In the genomic region with DNA sequence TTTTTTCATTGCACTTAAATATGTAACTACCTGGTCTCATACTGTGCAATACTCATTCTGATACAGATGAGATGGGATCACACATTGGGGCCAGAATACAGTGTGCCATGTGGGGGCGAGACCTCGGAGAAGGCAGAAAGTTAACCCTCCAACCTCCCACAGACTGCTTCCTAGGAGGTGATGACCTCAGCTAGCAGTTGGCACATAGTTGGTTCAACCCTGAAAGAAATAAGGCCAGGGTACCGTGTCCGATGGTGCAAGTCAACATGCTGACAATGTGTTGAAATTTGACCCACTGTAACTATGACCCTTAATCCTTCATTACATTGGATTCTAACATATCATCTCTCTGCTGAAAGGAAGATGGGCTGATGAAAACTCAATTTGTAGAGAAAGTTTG, we compare ENCODE assay signal across 2 cellular contexts.
TF ChIP-seq lines count a peak whose summit lies in the region.

No MANE protein-coding gene starts in this region.

TF ChIP-seq in liver, 16 proteins besides CTCF, POLR2A, EP300 and RAD21:
- TF ChIP-seq, protein P1, sequence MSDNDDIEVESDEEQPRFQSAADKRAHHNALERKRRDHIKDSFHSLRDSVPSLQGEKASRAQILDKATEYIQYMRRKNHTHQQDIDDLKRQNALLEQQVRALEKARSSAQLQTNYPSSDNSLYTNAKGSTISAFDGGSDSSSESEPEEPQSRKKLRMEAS (IDR thresholded peaks at IDR 0.05): peak; percentile 23
- peak; percentile 54 for TF ChIP-seq HNF4G (IDR thresholded peaks at IDR 0.05)
- no peak for TF ChIP-seq EGR1 (IDR thresholded peaks at IDR 0.05; ENCODE audit: low read depth in 2 of 2)
- TF ChIP-seq, protein P2, sequence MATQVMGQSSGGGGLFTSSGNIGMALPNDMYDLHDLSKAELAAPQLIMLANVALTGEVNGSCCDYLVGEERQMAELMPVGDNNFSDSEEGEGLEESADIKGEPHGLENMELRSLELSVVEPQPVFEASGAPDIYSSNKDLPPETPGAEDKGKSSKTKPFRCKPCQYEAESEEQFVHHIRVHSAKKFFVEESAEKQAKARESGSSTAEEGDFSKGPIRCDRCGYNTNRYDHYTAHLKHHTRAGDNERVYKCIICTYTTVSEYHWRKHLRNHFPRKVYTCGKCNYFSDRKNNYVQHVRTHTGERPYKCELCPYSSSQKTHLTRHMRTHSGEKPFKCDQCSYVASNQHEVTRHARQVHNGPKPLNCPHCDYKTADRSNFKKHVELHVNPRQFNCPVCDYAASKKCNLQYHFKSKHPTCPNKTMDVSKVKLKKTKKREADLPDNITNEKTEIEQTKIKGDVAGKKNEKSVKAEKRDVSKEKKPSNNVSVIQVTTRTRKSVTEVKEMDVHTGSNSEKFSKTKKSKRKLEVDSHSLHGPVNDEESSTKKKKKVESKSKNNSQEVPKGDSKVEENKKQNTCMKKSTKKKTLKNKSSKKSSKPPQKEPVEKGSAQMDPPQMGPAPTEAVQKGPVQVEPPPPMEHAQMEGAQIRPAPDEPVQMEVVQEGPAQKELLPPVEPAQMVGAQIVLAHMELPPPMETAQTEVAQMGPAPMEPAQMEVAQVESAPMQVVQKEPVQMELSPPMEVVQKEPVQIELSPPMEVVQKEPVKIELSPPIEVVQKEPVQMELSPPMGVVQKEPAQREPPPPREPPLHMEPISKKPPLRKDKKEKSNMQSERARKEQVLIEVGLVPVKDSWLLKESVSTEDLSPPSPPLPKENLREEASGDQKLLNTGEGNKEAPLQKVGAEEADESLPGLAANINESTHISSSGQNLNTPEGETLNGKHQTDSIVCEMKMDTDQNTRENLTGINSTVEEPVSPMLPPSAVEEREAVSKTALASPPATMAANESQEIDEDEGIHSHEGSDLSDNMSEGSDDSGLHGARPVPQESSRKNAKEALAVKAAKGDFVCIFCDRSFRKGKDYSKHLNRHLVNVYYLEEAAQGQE (IDR thresholded peaks at IDR 0.05): no peak
- TF ChIP-seq RXRA (IDR thresholded peaks at IDR 0.05): peak; percentile 94 to 95
- TF ChIP-seq HNF4A (conservative IDR thresholded peaks at IDR 0.05): peak; percentile 93 to 95
- TF ChIP-seq TAF1 (conservative IDR thresholded peaks at IDR 0.05): no peak
- no peak for TF ChIP-seq FOXA1 (IDR thresholded peaks at IDR 0.05)
- peak; percentile 83 for TF ChIP-seq FOXA2 (IDR thresholded peaks at IDR 0.05)
- TF ChIP-seq, protein P3, sequence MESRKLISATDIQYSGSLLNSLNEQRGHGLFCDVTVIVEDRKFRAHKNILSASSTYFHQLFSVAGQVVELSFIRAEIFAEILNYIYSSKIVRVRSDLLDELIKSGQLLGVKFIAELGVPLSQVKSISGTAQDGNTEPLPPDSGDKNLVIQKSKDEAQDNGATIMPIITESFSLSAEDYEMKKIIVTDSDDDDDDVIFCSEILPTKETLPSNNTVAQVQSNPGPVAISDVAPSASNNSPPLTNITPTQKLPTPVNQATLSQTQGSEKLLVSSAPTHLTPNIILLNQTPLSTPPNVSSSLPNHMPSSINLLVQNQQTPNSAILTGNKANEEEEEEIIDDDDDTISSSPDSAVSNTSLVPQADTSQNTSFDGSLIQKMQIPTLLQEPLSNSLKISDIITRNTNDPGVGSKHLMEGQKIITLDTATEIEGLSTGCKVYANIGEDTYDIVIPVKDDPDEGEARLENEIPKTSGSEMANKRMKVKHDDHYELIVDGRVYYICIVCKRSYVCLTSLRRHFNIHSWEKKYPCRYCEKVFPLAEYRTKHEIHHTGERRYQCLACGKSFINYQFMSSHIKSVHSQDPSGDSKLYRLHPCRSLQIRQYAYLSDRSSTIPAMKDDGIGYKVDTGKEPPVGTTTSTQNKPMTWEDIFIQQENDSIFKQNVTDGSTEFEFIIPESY (IDR thresholded peaks at IDR 0.05): no peak
- TF ChIP-seq, protein P4, sequence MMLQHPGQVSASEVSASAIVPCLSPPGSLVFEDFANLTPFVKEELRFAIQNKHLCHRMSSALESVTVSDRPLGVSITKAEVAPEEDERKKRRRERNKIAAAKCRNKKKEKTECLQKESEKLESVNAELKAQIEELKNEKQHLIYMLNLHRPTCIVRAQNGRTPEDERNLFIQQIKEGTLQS (IDR thresholded peaks at IDR 0.05): peak; percentile 85
- TF ChIP-seq GABPA (IDR thresholded peaks at IDR 0.05 in 1 of 2, conservative IDR thresholded peaks at IDR 0.05 in 1 of 2): no peak
- TF ChIP-seq SP1 (IDR thresholded peaks at IDR 0.05): peak; percentile 78
- peak; percentile 78 for TF ChIP-seq NR2F2 (IDR thresholded peaks at IDR 0.05)
- peak; percentile 78 to 85 for TF ChIP-seq JUND (IDR thresholded peaks at IDR 0.05)
- TF ChIP-seq YY1 (IDR thresholded peaks at IDR 0.05): peak; percentile 48

TF ChIP-seq in HepG2, 621 proteins besides CTCF, POLR2A, EP300 and RAD21:
- TF ChIP-seq, protein P5, sequence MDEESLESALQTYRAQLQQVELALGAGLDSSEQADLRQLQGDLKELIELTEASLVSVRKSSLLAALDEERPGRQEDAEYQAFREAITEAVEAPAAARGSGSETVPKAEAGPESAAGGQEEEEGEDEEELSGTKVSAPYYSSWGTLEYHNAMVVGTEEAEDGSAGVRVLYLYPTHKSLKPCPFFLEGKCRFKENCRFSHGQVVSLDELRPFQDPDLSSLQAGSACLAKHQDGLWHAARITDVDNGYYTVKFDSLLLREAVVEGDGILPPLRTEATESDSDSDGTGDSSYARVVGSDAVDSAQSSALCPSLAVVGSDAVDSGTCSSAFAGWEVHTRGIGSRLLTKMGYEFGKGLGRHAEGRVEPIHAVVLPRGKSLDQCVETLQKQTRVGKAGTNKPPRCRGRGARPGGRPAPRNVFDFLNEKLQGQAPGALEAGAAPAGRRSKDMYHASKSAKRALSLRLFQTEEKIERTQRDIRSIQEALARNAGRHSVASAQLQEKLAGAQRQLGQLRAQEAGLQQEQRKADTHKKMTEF (CRISPR knock-in tag; IDR thresholded peaks at IDR 0.05): no peak
- TF ChIP-seq ZNF430 (CRISPR knock-in tag; IDR thresholded peaks at IDR 0.05): no peak
- TF ChIP-seq RARG (CRISPR knock-in tag; IDR thresholded peaks at IDR 0.05; ENCODE audit: low read depth): no peak
- TF ChIP-seq, protein P6, sequence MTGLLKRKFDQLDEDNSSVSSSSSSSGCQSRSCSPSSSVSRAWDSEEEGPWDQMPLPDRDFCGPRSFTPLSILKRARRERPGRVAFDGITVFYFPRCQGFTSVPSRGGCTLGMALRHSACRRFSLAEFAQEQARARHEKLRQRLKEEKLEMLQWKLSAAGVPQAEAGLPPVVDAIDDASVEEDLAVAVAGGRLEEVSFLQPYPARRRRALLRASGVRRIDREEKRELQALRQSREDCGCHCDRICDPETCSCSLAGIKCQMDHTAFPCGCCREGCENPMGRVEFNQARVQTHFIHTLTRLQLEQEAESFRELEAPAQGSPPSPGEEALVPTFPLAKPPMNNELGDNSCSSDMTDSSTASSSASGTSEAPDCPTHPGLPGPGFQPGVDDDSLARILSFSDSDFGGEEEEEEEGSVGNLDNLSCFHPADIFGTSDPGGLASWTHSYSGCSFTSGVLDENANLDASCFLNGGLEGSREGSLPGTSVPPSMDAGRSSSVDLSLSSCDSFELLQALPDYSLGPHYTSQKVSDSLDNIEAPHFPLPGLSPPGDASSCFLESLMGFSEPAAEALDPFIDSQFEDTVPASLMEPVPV (CRISPR knock-in tag; IDR thresholded peaks at IDR 0.05): no peak
- TF ChIP-seq ZBTB42 (CRISPR knock-in tag; IDR thresholded peaks at IDR 0.05): no peak
- no peak for TF ChIP-seq ISX (CRISPR knock-in tag; conservative IDR thresholded peaks at IDR 0.05)
- no peak for TF ChIP-seq ASH2L (IDR thresholded peaks at IDR 0.05; ENCODE audit: insufficient read length, low read depth, low read length)
- TF ChIP-seq, protein P7, sequence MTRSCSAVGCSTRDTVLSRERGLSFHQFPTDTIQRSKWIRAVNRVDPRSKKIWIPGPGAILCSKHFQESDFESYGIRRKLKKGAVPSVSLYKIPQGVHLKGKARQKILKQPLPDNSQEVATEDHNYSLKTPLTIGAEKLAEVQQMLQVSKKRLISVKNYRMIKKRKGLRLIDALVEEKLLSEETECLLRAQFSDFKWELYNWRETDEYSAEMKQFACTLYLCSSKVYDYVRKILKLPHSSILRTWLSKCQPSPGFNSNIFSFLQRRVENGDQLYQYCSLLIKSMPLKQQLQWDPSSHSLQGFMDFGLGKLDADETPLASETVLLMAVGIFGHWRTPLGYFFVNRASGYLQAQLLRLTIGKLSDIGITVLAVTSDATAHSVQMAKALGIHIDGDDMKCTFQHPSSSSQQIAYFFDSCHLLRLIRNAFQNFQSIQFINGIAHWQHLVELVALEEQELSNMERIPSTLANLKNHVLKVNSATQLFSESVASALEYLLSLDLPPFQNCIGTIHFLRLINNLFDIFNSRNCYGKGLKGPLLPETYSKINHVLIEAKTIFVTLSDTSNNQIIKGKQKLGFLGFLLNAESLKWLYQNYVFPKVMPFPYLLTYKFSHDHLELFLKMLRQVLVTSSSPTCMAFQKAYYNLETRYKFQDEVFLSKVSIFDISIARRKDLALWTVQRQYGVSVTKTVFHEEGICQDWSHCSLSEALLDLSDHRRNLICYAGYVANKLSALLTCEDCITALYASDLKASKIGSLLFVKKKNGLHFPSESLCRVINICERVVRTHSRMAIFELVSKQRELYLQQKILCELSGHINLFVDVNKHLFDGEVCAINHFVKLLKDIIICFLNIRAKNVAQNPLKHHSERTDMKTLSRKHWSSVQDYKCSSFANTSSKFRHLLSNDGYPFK (CRISPR knock-in tag; IDR thresholded peaks at IDR 0.05; ENCODE audit: borderline replicate concordance): no peak
- no peak for TF ChIP-seq TCF7L2 (IDR thresholded peaks at IDR 0.05; ENCODE audit: low read depth, low read length)
- no peak for TF ChIP-seq SRSF9 (IDR thresholded peaks at IDR 0.05; ENCODE audit: borderline replicate concordance, insufficient read depth, low read depth, low read length, poor library complexity, severe bottlenecking)
- TF ChIP-seq ZNF292 (CRISPR knock-in tag; IDR thresholded peaks at IDR 0.05; ENCODE audit: borderline replicate concordance, low read depth): no peak
- TF ChIP-seq, protein P8, sequence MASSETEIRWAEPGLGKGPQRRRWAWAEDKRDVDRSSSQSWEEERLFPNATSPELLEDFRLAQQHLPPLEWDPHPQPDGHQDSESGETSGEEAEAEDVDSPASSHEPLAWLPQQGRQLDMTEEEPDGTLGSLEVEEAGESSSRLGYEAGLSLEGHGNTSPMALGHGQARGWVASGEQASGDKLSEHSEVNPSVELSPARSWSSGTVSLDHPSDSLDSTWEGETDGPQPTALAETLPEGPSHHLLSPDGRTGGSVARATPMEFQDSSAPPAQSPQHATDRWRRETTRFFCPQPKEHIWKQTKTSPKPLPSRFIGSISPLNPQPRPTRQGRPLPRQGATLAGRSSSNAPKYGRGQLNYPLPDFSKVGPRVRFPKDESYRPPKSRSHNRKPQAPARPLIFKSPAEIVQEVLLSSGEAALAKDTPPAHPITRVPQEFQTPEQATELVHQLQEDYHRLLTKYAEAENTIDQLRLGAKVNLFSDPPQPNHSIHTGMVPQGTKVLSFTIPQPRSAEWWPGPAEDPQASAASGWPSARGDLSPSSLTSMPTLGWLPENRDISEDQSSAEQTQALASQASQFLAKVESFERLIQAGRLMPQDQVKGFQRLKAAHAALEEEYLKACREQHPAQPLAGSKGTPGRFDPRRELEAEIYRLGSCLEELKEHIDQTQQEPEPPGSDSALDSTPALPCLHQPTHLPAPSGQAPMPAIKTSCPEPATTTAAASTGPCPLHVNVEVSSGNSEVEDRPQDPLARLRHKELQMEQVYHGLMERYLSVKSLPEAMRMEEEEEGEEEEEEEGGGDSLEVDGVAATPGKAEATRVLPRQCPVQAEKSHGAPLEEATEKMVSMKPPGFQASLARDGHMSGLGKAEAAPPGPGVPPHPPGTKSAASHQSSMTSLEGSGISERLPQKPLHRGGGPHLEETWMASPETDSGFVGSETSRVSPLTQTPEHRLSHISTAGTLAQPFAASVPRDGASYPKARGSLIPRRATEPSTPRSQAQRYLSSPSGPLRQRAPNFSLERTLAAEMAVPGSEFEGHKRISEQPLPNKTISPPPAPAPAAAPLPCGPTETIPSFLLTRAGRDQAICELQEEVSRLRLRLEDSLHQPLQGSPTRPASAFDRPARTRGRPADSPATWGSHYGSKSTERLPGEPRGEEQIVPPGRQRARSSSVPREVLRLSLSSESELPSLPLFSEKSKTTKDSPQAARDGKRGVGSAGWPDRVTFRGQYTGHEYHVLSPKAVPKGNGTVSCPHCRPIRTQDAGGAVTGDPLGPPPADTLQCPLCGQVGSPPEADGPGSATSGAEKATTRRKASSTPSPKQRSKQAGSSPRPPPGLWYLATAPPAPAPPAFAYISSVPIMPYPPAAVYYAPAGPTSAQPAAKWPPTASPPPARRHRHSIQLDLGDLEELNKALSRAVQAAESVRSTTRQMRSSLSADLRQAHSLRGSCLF (CRISPR knock-in tag; IDR thresholded peaks at IDR 0.05; ENCODE audit: borderline replicate concordance): no peak
- no peak for TF ChIP-seq EEA1 (CRISPR knock-in tag; IDR thresholded peaks at IDR 0.05; ENCODE audit: borderline replicate concordance)
